23 cellular contexts compared by ENCODE assay signal in the genomic region with DNA sequence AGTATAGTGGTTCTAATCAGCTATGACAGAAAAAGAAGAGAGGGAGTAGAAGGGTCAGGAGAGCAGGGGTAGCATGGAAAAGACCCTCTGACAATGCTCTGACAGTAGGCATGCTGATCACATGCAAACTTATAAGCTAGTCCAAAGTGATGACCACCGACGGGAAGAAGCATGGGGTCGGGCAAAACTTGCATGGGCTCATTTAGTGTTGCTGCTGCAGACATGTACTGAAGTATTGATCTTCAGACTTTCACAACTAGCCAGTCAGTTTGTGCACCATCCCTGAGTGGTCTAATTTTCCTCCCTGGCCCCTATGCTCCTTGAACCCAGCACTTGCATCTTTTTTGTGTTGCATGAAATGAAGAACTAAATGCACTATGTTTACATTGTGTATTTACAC.
A peak's percentile ranks its signal among the peaks of the same experiment; 100 is the strongest.
DNase-seq lines count a peak whose midpoint lies in the region; ATAC-seq and TF ChIP-seq lines count a peak whose summit lies in the region.
"Had no signal": no experiment of that assay in that cellular context is flagged by ENCODE, and none has a peak within 500 bp of the region (broad histone marks: within the 10 kb centered on the region; RNA-seq: fewer than 3 reads in every experiment).

No MANE protein-coding gene starts in this region.

- 89% methylated on average over 3 of the region's 3 CpGs for WGBS in esophagus muscularis mucosa

- H3K27me3 ChIP-seq in esophagus muscularis mucosa: peaks cover 0 to 8% (median 0%) of the 10 kb centered on the region in 4 donors
- H3K27me3 ChIP-seq: BE2C, BLaER1 had no signal

- H3K4me3 Mint-ChIP-seq in osteocyte (ENCODE audit: unreplicated experiment): no peak overlapping the region
- no peak overlapping the region for H3K4me3 Mint-ChIP-seq in activated naive CD8-positive, alpha-beta T cell treated with anti-CD3 and anti-CD28 coated beads for 36 hours
- H3K4me3 Mint-ChIP-seq: CD14-positive monocyte; CD4-positive, alpha-beta memory T cell; CD4-positive, CD25-positive, alpha-beta regulatory T cell; CD8-positive, alpha-beta memory T cell had no signal

- ATAC-seq in GM19023 (IDR thresholded peaks at IDR 0.05; ENCODE audit: unreplicated experiment): no peak
- ATAC-seq: GM12878 had no signal

- no peak overlapping the region for H3K4me3 ChIP-seq in coronary artery
- H3K4me3 ChIP-seq in esophagus muscularis mucosa: no peak overlapping the region
- H3K4me3 ChIP-seq: BLaER1, GM12878 had no signal

- DNase-seq in coronary artery (ENCODE audit: low spot score): peak; percentile 21
- peak; percentile 80 for DNase-seq in esophagus muscularis mucosa (ENCODE audit: extremely low spot score)
- DNase-seq in osteocyte (ENCODE audit: extremely low spot score, unreplicated experiment): peak; percentile 32
- no peak for DNase-seq in activated naive CD8-positive, alpha-beta T cell treated with anti-CD3 and anti-CD28 coated beads for 36 hours
- DNase-seq: 8988T; ACHN; BE2C; C1 segment of cervical spinal cord; CD4-positive, alpha-beta memory T cell; CD4-positive, CD25-positive, alpha-beta regulatory T cell; CD8-positive, alpha-beta memory T cell; COR-L47; DMS 273 treated with DMSO at 0.1 percent for 48 hours; DMS153; DMS53; DMS79; DND-41; EL; GDM1 had no signal

- H3K36me3 Mint-ChIP-seq in osteocyte (ENCODE audit: unreplicated experiment): no peaks in the 10 kb centered on the region
- no peaks in the 10 kb centered on the region for H3K36me3 Mint-ChIP-seq in activated naive CD8-positive, alpha-beta T cell treated with anti-CD3 and anti-CD28 coated beads for 36 hours
- H3K36me3 Mint-ChIP-seq: CD14-positive monocyte; CD4-positive, alpha-beta memory T cell; CD4-positive, CD25-positive, alpha-beta regulatory T cell; CD8-positive, alpha-beta memory T cell had no signal

- no peaks in the 10 kb centered on the region for H3K36me3 ChIP-seq in esophagus muscularis mucosa
- H3K36me3 ChIP-seq: BE2C, BLaER1 had no signal

- H3K27ac ChIP-seq in coronary artery (no peak overlapping the region), esophagus muscularis mucosa (replicated peaks in 1 of 4) (no peak overlapping the region)
- H3K27ac ChIP-seq: BLaER1 had no signal

- H3K27ac Mint-ChIP-seq in osteocyte (ENCODE audit: unreplicated experiment): no peak overlapping the region
- H3K27ac Mint-ChIP-seq in activated naive CD8-positive, alpha-beta T cell treated with anti-CD3 and anti-CD28 coated beads for 36 hours: no peak overlapping the region
- H3K27ac Mint-ChIP-seq: CD14-positive monocyte; CD4-positive, alpha-beta memory T cell; CD4-positive, CD25-positive, alpha-beta regulatory T cell; CD8-positive, alpha-beta memory T cell had no signal

- no peak for TF ChIP-seq EP300 in esophagus muscularis mucosa (IDR thresholded peaks at IDR 0.05)

- intact Hi-C loops in esophagus muscularis mucosa (cut with DNase I): no loop called here

- TF ChIP-seq CTCF in coronary artery (IDR thresholded peaks at IDR 0.05) (no peak), esophagus muscularis mucosa (IDR thresholded peaks at IDR 0.05) (no peak), osteocyte (IDR thresholded peaks at IDR 0.05) (no peak)

- H3K4me1 ChIP-seq in esophagus muscularis mucosa: no peaks in the 10 kb centered on the region
- H3K4me1 ChIP-seq: BE2C, BLaER1 had no signal

- peaks cover 7% of the 10 kb centered on the region for H3K9me3 Mint-ChIP-seq in osteocyte (ENCODE audit: unreplicated experiment)
- H3K9me3 Mint-ChIP-seq in activated naive CD8-positive, alpha-beta T cell treated with anti-CD3 and anti-CD28 coated beads for 36 hours: no peaks in the 10 kb centered on the region
- H3K9me3 Mint-ChIP-seq: CD8-positive, alpha-beta memory T cell had no signal

- H3K27me3 Mint-ChIP-seq in osteocyte (ENCODE audit: unreplicated experiment): no peaks in the 10 kb centered on the region
- peaks cover 12% of the 10 kb centered on the region for H3K27me3 Mint-ChIP-seq in activated naive CD8-positive, alpha-beta T cell treated with anti-CD3 and anti-CD28 coated beads for 36 hours

- TF ChIP-seq POLR2A in esophagus muscularis mucosa (IDR thresholded peaks at IDR 0.05; ENCODE audit: low read depth): no peak

- peaks cover 17% of the 10 kb centered on the region for H3K4me1 Mint-ChIP-seq in osteocyte (ENCODE audit: unreplicated experiment)
- H3K4me1 Mint-ChIP-seq in activated naive CD8-positive, alpha-beta T cell treated with anti-CD3 and anti-CD28 coated beads for 36 hours: no peaks in the 10 kb centered on the region
- H3K4me1 Mint-ChIP-seq: CD14-positive monocyte; CD4-positive, alpha-beta memory T cell; CD4-positive, CD25-positive, alpha-beta regulatory T cell; CD8-positive, alpha-beta memory T cell had no signal

- no peaks in the 10 kb centered on the region for H3K9me3 ChIP-seq in esophagus muscularis mucosa
- H3K9me3 ChIP-seq: BE2C had no signal
